Comparison of ENCODE assay signal across 22 cellular contexts in the genomic region with DNA sequence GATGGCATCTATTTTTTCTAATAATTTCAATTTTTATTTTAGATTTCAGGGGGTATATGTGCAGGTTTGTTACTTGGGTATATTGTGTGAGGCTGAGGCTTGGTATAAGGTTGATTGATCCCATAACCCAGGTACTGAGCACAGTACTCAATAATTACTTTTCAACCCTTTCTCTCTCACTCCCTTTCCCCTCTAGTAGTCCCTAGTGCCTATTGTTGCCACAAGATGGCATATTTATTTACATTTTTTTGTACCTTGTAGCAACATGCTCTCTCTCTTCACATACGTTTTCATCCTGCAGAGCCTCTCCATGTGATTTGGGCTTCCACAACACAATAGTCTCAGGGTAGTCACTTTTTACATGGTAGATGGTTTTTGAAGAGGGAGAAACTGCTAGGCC.
"Had no signal": no experiment of that assay in that cellular context is flagged by ENCODE, and none has a peak within 500 bp of the region (broad histone marks: within the 10 kb centered on the region; RNA-seq: fewer than 3 reads in every experiment).

No MANE protein-coding gene starts in this region.

- H3K27ac Mint-ChIP-seq: immature natural killer cell, memory B cell, naive B cell, nephron, progenitor cell of endocrine pancreas had no signal

- H3K4me1 ChIP-seq: gastroesophageal sphincter, left ventricle myocardium inferior, lower lobe of right lung, pancreas, stomach had no signal

- H3K27ac ChIP-seq: coronary artery, dorsolateral prefrontal cortex, gastroesophageal sphincter, left ventricle myocardium inferior, lower lobe of right lung, pancreas, stomach, thoracic aorta, transverse colon had no signal

- H3K27me3 Mint-ChIP-seq: memory B cell, naive B cell, progenitor cell of endocrine pancreas had no signal

- DNase-seq: dorsolateral prefrontal cortex; effector CD8-positive, alpha-beta T cell; immature natural killer cell; left ventricle myocardium inferior; lower lobe of right lung; naive B cell; occipital lobe; pancreas; right cardiac atrium; small intestine; stimulated activated CD4-positive, alpha-beta T cell treated with anti-CD3 and anti-CD28 coated beads, Interleukin-12 subunit alpha, Interleukin-12 subunit beta, amount 100 ng/mL, for 4 hours; stimulated activated naive CD4-positive, alpha-beta T cell; stomach; substantia nigra; transverse colon had no signal

- H3K4me1 Mint-ChIP-seq: immature natural killer cell, memory B cell, naive B cell, nephron had no signal

- H3K4me3 ChIP-seq: coronary artery, dorsolateral prefrontal cortex, gastroesophageal sphincter, left ventricle myocardium inferior, lower lobe of right lung, pancreas, stomach, thoracic aorta, transverse colon had no signal

- H3K36me3 Mint-ChIP-seq: memory B cell, naive B cell had no signal

- ATAC-seq: esophagus mucosa, gastroesophageal sphincter, lower lobe of right lung, pancreas, right cardiac atrium had no signal

- H3K9me3 Mint-ChIP-seq: nephron had no signal

- H3K27me3 ChIP-seq: gastroesophageal sphincter, pancreas, stomach, transverse colon had no signal

- H3K4me3 Mint-ChIP-seq: immature natural killer cell, memory B cell, naive B cell, nephron had no signal

- H3K36me3 ChIP-seq: gastroesophageal sphincter, left ventricle myocardium inferior, lower lobe of right lung, pancreas, stomach, thoracic aorta, transverse colon had no signal

- H3K9me3 ChIP-seq: gastroesophageal sphincter, lower lobe of right lung, pancreas, stomach, thoracic aorta, transverse colon had no signal
